8 cellular contexts compared by ENCODE assay signal in genomic region chr20:43955244-43956191, GRCh38. TPM values are rescaled to one million over a fixed set of nuclear protein-coding genes. Genes with fewer than 3 reads are reported as not detected.
DNase-seq lines count a peak whose midpoint lies in the region; ATAC-seq and TF ChIP-seq lines count a peak whose summit lies in the region.

No MANE protein-coding gene starts in this region.

- CTCF ChIA-PET in SK-N-SH (lab: Yijun Ruan, JAX) = interaction anchor here (1.1 to 1.5 kb wide), 3 partner anchors 15 to 40 kb away, joined by 3 read pairs; no protein-coding TSS in a partner anchor

- no peak overlapping the region for H3K4me3 ChIP-seq in AG10803 (ENCODE audit: low read length)
- no peak overlapping the region for H3K4me3 ChIP-seq in SK-N-SH (ENCODE audit: low read depth in 2 of 2, low read length in 1 of 2)

- WGBS in SK-N-SH (ENCODE audit: low lambda C conversion rate) = 41% methylated on average over 12 of the region's 12 CpGs

- H3K4me2 ChIP-seq in SK-N-SH = peak overlapping the region; percentile 75

- H4K20me1 ChIP-seq in SK-N-SH (ENCODE audit: insufficient read depth) = no peaks in the 10 kb centered on the region

- peak; percentile 55 for ATAC-seq in GM19328 (IDR thresholded peaks at IDR 0.05; ENCODE audit: unreplicated experiment)
- peak; percentile 58 for ATAC-seq in HG03342 (IDR thresholded peaks at IDR 0.05; ENCODE audit: unreplicated experiment)

- peaks cover 37 to 48% of the 10 kb centered on the region in 2 experiments for H3K4me1 ChIP-seq in SK-N-SH (ENCODE audit: control insufficient read depth in 1 of 2, insufficient read depth in 2 of 2, low read depth in 1 of 2, low read length in 1 of 2)

- TF ChIP-seq EP300 in SK-N-SH (IDR thresholded peaks at IDR 0.05; ENCODE audit: borderline replicate concordance in 1 of 2, low read depth in 1 of 2, low read length in 1 of 2) = peak; percentile 72 to 90

- TF ChIP-seq RAD21 in SK-N-SH (IDR thresholded peaks at IDR 0.05; ENCODE audit: low read length) = no peak

- no peaks in the 10 kb centered on the region for H3K36me3 ChIP-seq in SK-N-SH (replicated peaks in 1 of 2; ENCODE audit: control insufficient read depth in 1 of 2, insufficient read depth in 2 of 2, low read length in 1 of 2)

- 0 out of 2 replicates have a peak overlapping the region, but pooled peaks have one; percentile 54 for H2AFZ ChIP-seq in SK-N-SH (ENCODE audit: low read depth)

- H3K27me3 ChIP-seq in SK-N-SH (ENCODE audit: insufficient read depth) = no peaks in the 10 kb centered on the region

- H3K27ac ChIP-seq in SK-N-SH (ENCODE audit: low read depth in 2 of 2, low read length in 1 of 2) = peak overlapping the region; percentile 9 to 94

- no peaks in the 10 kb centered on the region for H3K9me3 ChIP-seq in SK-N-SH

- TF ChIP-seq CTCF in AG10803 (conservative IDR thresholded peaks at IDR 0.05; ENCODE audit: low read length) (no peak; the same call in 1 of the 2 replicates), SK-N-SH (IDR thresholded peaks at IDR 0.05) (no peak)

- H3F3A ChIP-seq in SK-N-SH (replicated peaks; ENCODE audit: insufficient read depth) = peaks cover 22% of the 10 kb centered on the region

- H3K9ac ChIP-seq in SK-N-SH = peak overlapping the region; percentile 54; the same call in 1 of the 2 replicates

- no peaks in the 10 kb centered on the region for H3K79me2 ChIP-seq in SK-N-SH (ENCODE audit: insufficient read depth)

- no peaks in the 10 kb centered on the region for H3K9me2 ChIP-seq in SK-N-SH

- POLR2A ChIA-PET in SK-N-SH (lab: Yijun Ruan, JAX) = no interaction called here

- peak; percentile 97 for DNase-seq in AG10803 (ENCODE audit: low read depth)
- DNase-seq in SK-N-SH = no peak
- DNase-seq in amniotic stem cell (lab: John Stamatoyannopoulos, UW) = peak; percentile 82
- peak; percentile 74 for DNase-seq in myocyte (ENCODE audit: low read depth)
- no peak for DNase-seq in NCI-H1930 (lab: John Stamatoyannopoulos, UW)
- DNase-seq in SK-N-DZ (ENCODE audit: low spot score) = no peak

TF ChIP-seq in SK-N-SH, 30 proteins besides CTCF, POLR2A, EP300 and RAD21 (continues in another document):
- TF ChIP-seq ELF1 (IDR thresholded peaks at IDR 0.05) (no peak), RFX5 (IDR thresholded peaks at IDR 0.05; ENCODE audit: low read length) (no peak), FOXM1 (IDR thresholded peaks at IDR 0.05; ENCODE audit: low read depth) (peak; percentile 66), RCOR1 (IDR thresholded peaks at IDR 0.05; ENCODE audit: low read length) (no peak), TAF1 (IDR thresholded peaks at IDR 0.05; ENCODE audit: borderline replicate concordance, low read depth, low read length) (no peak), MXI1 (IDR thresholded peaks at IDR 0.05; ENCODE audit: low read depth, low read length) (no peak), MAX (IDR thresholded peaks at IDR 0.05; ENCODE audit: low read depth) (peak; percentile 13; the same call in 1 of the 2 replicates), USF2 (IDR thresholded peaks at IDR 0.05; ENCODE audit: borderline replicate concordance, low read depth, low read length) (no peak), SIN3A (IDR thresholded peaks at IDR 0.05; ENCODE audit: borderline replicate concordance, low read depth, low read length) (peak; percentile 79; the same call in 1 of the 2 replicates), YY1 (IDR thresholded peaks at IDR 0.05; ENCODE audit: low read depth) (0 out of 2 replicates have a peak, but pooled peaks have one; percentile 30), FOXJ3 (CRISPR knock-in tag; IDR thresholded peaks at IDR 0.05) (no peak), GABPA (IDR thresholded peaks at IDR 0.05; ENCODE audit: low read depth) (0 out of 2 replicates have a peak, but pooled peaks have one; percentile 16), NRF1 (IDR thresholded peaks at IDR 0.05; ENCODE audit: low read depth, low read length) (no peak), FOSL2 (IDR thresholded peaks at IDR 0.05; ENCODE audit: borderline replicate concordance, low read depth) (peak; percentile 93; the same call in 1 of the 2 replicates), JUND (IDR thresholded peaks at IDR 0.05) (peak; percentile 94), RXRA (IDR thresholded peaks at IDR 0.05; ENCODE audit: borderline replicate concordance, low read depth) (peak; percentile 98), TCF12 (IDR thresholded peaks at IDR 0.05) (peak; percentile 89), CHD2 (IDR thresholded peaks at IDR 0.05; ENCODE audit: low read length, partially characterized antibody) (no peak), TEAD4 (IDR thresholded peaks at IDR 0.05; ENCODE audit: borderline replicate concordance, insufficient read depth) (peak; percentile 84), MEF2A (IDR thresholded peaks at IDR 0.05; ENCODE audit: borderline replicate concordance, low read depth) (peak; percentile 36; the same call in 1 of the 2 replicates), PBX3 (IDR thresholded peaks at IDR 0.05) (peak; percentile 97), REST (IDR thresholded peaks at IDR 0.05; ENCODE audit: low read depth, low read length) (no peak), GATA2 (CRISPR knock-in tag; IDR thresholded peaks at IDR 0.05) (no peak)
- TF ChIP-seq, protein P1, sequence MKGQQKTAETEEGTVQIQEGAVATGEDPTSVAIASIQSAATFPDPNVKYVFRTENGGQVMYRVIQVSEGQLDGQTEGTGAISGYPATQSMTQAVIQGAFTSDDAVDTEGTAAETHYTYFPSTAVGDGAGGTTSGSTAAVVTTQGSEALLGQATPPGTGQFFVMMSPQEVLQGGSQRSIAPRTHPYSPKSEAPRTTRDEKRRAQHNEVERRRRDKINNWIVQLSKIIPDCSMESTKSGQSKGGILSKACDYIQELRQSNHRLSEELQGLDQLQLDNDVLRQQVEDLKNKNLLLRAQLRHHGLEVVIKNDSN (IDR thresholded peaks at IDR 0.05; ENCODE audit: borderline replicate concordance, low read depth) = no peak
- TF ChIP-seq, protein P2, sequence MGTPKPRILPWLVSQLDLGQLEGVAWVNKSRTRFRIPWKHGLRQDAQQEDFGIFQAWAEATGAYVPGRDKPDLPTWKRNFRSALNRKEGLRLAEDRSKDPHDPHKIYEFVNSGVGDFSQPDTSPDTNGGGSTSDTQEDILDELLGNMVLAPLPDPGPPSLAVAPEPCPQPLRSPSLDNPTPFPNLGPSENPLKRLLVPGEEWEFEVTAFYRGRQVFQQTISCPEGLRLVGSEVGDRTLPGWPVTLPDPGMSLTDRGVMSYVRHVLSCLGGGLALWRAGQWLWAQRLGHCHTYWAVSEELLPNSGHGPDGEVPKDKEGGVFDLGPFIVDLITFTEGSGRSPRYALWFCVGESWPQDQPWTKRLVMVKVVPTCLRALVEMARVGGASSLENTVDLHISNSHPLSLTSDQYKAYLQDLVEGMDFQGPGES (IDR thresholded peaks at IDR 0.05; ENCODE audit: low read depth, low read length) = no peak

RNA-seq across cellular contexts. Expression of gene TOX2, which starts 40.9 kb away (rescaled TPM):
- 6.1 and 15.4 TPM in 2 replicates for polyA plus RNA-seq in SK-N-SH (2012; rRNA removed)
- 8.1 and 12.1 TPM in 2 replicates for polyA plus RNA-seq in SK-N-SH (2012; cell fraction: cytosol; rRNA removed)
- 10.7 and 19.5 TPM in 2 replicates for polyA plus RNA-seq in SK-N-SH (2012; cell fraction: nucleus; rRNA removed)
- total RNA-seq in myocyte = 0.16 and 0.70 TPM in 2 replicates
- 1.6 TPM for polyA plus RNA-seq in myocyte (2012)
- polyA plus RNA-seq in SK-N-DZ (2014; cell fraction: cytosol; rRNA removed) = 0.36 and 0.77 TPM in 2 replicates
- 0.11 and 0.55 TPM in 2 replicates for polyA plus RNA-seq in SK-N-DZ (2014; cell fraction: nucleus; rRNA removed)

Comparison
In these comparisons a context has a peak if more than half of its experiments do, and no peak if none do; other contexts are left out.
1. DNase-seq: peak in AG10803 (single experiment), amniotic stem cell (single experiment) and myocyte (single experiment); none in SK-N-SH (single experiment), NCI-H1930 (0 of 2) and SK-N-DZ (single experiment).